Comparison of ENCODE assay signal across 20 cellular contexts in the genomic region with DNA sequence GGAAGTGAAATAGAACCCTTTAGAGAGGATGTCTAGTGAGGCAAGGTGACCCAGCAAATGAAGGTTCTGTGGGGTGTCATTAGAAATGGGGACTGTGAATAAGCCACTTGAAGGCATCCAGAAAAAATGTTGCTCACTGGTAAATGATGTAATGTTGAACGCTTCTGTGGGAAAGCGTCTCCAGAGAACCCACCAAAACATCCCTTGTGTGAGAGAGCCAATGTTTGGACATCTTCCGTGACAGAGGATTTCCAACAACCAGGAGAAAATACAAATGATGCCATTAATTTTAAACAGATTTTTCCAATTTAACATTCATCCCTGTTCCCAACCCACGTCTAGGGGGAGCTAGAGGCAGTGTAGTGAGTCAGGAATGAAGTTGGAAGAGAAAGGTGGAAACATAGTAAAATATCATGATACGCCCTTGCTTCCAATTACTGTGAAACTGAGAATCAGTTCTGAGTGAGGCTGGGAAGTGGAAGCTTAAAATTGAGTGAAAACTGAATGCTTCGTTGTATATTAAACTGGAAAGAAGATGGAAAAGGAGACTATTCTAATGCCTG.
DNase-seq lines count a peak whose midpoint lies in the region; ATAC-seq and TF ChIP-seq lines count a peak whose summit lies in the region.
"Had no signal": no experiment of that assay in that cellular context is flagged by ENCODE, and none has a peak within 500 bp of the region (broad histone marks: within the 10 kb centered on the region; RNA-seq: fewer than 3 reads in every experiment).

No MANE protein-coding gene starts in this region.

- no peaks in the 10 kb centered on the region; the same call in 1 of the 2 replicates for H3K27me3 ChIP-seq in SK-N-SH (ENCODE audit: insufficient read depth)
- H3K27me3 ChIP-seq: sigmoid colon, SJSA1 had no signal

- TF ChIP-seq CTCF in SK-N-SH (IDR thresholded peaks at IDR 0.05) (peak; percentile 24; the same call in 1 of the 2 replicates), NB4 (IDR thresholded peaks at IDR 0.05; ENCODE audit: low read depth, low read length) (peak; percentile 32), type B pancreatic cell (conservative IDR thresholded peaks at IDR 0.05) (peak; percentile 36), lower leg skin (IDR thresholded peaks at IDR 0.05) (no peak)

- no peaks in the 10 kb centered on the region for H3K79me2 ChIP-seq in SK-N-SH (ENCODE audit: insufficient read depth)

- ATAC-seq in SK-N-SH treated with all-trans-retinoic acid at 6 μM for 48 hours, result no peak
- ATAC-seq: activated T-cell treated with anti-CD3 and anti-CD28 coated beads, Interleukin-2, amount 50 U/mL, for 4 hours had no signal

- CTCF ChIA-PET in SK-N-SH (lab: Yijun Ruan, JAX), result no interaction called here

- TF ChIP-seq RAD21 in SK-N-SH (IDR thresholded peaks at IDR 0.05; ENCODE audit: low read length), result no peak

- TF ChIP-seq POLR2A in NB4 (IDR thresholded peaks at IDR 0.05; ENCODE audit: extremely low read depth, insufficient read length) (no peak), lower leg skin (IDR thresholded peaks at IDR 0.05) (no peak)

- H3K9me3 Mint-ChIP-seq in type B pancreatic cell, result no peaks in the 10 kb centered on the region
- peaks cover 7% of the 10 kb centered on the region for H3K9me3 Mint-ChIP-seq in activated T-helper 2 cell treated with anti-CD3 and anti-CD28 coated beads, Interferon-gamma antibody, Interleukin-2, Interleukin-4, amounts not matched to agents 10 μg/mL and 5 μg/mL and 100 μg/mL, durations not matched to agents 14 hours and 24 hours and 36 hours

- no peaks in the 10 kb centered on the region for H3K9me2 ChIP-seq in SK-N-SH

- no peak overlapping the region for H3K4me3 ChIP-seq in SK-N-SH (ENCODE audit: low read depth in 2 of 2, low read length in 1 of 2)
- H3K4me3 ChIP-seq in NB4 (ENCODE audit: low read depth, low read length), result no peak overlapping the region
- H3K4me3 ChIP-seq in lower leg skin (ENCODE audit: low read depth, poor library complexity, severe bottlenecking), result no peak overlapping the region
- H3K4me3 ChIP-seq: sigmoid colon, SJSA1 had no signal

- no peaks in the 10 kb centered on the region for H3K36me3 ChIP-seq in SK-N-SH (replicated peaks in 1 of 2; ENCODE audit: control insufficient read depth in 1 of 2, insufficient read depth in 2 of 2, low read length in 1 of 2)
- H3K36me3 ChIP-seq: sigmoid colon, SJSA1 had no signal

- H3K27ac ChIP-seq in SK-N-SH (ENCODE audit: low read depth in 2 of 2, low read length in 1 of 2), result no peak overlapping the region
- H3K27ac ChIP-seq: sigmoid colon, SJSA1 had no signal

- peaks cover 18% of the 10 kb centered on the region for H3K27me3 Mint-ChIP-seq in type B pancreatic cell
- H3K27me3 Mint-ChIP-seq in activated T-helper 2 cell treated with anti-CD3 and anti-CD28 coated beads, Interferon-gamma antibody, Interleukin-2, Interleukin-4, amounts not matched to agents 10 μg/mL and 5 μg/mL and 100 μg/mL, durations not matched to agents 14 hours and 24 hours and 36 hours (ENCODE audit: low read depth), result no peaks in the 10 kb centered on the region
- H3K27me3 Mint-ChIP-seq: activated CD4-positive, alpha-beta memory T cell treated with anti-CD3 and anti-CD28 coated beads for 36 hours; activated naive CD8-positive, alpha-beta T cell treated with anti-CD3 and anti-CD28 coated beads, Interleukin-2, amount 10 ng/mL, durations not matched to agents 7 days and 5 days had no signal

- H2AFZ ChIP-seq in SK-N-SH (ENCODE audit: low read depth), result no peak overlapping the region

- no peak overlapping the region for H3K4me3 Mint-ChIP-seq in type B pancreatic cell
- H3K4me3 Mint-ChIP-seq in activated T-helper 2 cell treated with anti-CD3 and anti-CD28 coated beads, Interferon-gamma antibody, Interleukin-2, Interleukin-4, amounts not matched to agents 10 μg/mL and 5 μg/mL and 100 μg/mL, durations not matched to agents 14 hours and 24 hours and 36 hours (ENCODE audit: low read depth), result no peak overlapping the region
- H3K4me3 Mint-ChIP-seq: activated CD4-positive, alpha-beta memory T cell treated with anti-CD3 and anti-CD28 coated beads for 36 hours; activated naive CD8-positive, alpha-beta T cell treated with anti-CD3 and anti-CD28 coated beads, Interleukin-2, amount 10 ng/mL, durations not matched to agents 7 days and 5 days; activated T-cell treated with anti-CD3 and anti-CD28 coated beads, Interleukin-2, amount 50 U/mL, for 4 hours; immature natural killer cell had no signal

- H3K4me2 ChIP-seq in SK-N-SH, result no peak overlapping the region

- no peak for TF ChIP-seq EP300 in SK-N-SH (IDR thresholded peaks at IDR 0.05; ENCODE audit: borderline replicate concordance in 1 of 2, low read depth in 1 of 2, low read length in 1 of 2)

- POLR2A ChIA-PET in SK-N-SH (lab: Yijun Ruan, JAX), result no interaction called here

- no peaks in the 10 kb centered on the region for H3K9me3 ChIP-seq in SK-N-SH
- H3K9me3 ChIP-seq: sigmoid colon, SJSA1 had no signal

- no peaks in the 10 kb centered on the region for H3K4me1 ChIP-seq in SK-N-SH (ENCODE audit: control insufficient read depth in 1 of 2, insufficient read depth in 2 of 2, low read depth in 1 of 2, low read length in 1 of 2)

- no peaks in the 10 kb centered on the region for H4K20me1 ChIP-seq in SK-N-SH (ENCODE audit: insufficient read depth)

- H3K36me3 Mint-ChIP-seq in type B pancreatic cell, result no peaks in the 10 kb centered on the region
- no peaks in the 10 kb centered on the region for H3K36me3 Mint-ChIP-seq in activated T-helper 2 cell treated with anti-CD3 and anti-CD28 coated beads, Interferon-gamma antibody, Interleukin-2, Interleukin-4, amounts not matched to agents 10 μg/mL and 5 μg/mL and 100 μg/mL, durations not matched to agents 14 hours and 24 hours and 36 hours (ENCODE audit: low read depth)
- H3K36me3 Mint-ChIP-seq: activated CD4-positive, alpha-beta memory T cell treated with anti-CD3 and anti-CD28 coated beads for 36 hours; activated naive CD8-positive, alpha-beta T cell treated with anti-CD3 and anti-CD28 coated beads, Interleukin-2, amount 10 ng/mL, durations not matched to agents 7 days and 5 days had no signal

- 6% methylated on average over 6 of the region's 6 CpGs for WGBS in SK-N-SH (ENCODE audit: low lambda C conversion rate)
- WGBS in lower leg skin, 2 donors, result 65 to 75% methylated on average over 6 of the region's 6 CpGs

- no peaks in the 10 kb centered on the region for H3F3A ChIP-seq in SK-N-SH (replicated peaks; ENCODE audit: insufficient read depth)

- no peak overlapping the region for H3K27ac Mint-ChIP-seq in type B pancreatic cell
- no peak overlapping the region for H3K27ac Mint-ChIP-seq in activated T-helper 2 cell treated with anti-CD3 and anti-CD28 coated beads, Interferon-gamma antibody, Interleukin-2, Interleukin-4, amounts not matched to agents 10 μg/mL and 5 μg/mL and 100 μg/mL, durations not matched to agents 14 hours and 24 hours and 36 hours
- H3K27ac Mint-ChIP-seq: activated CD4-positive, alpha-beta memory T cell treated with anti-CD3 and anti-CD28 coated beads for 36 hours; activated naive CD8-positive, alpha-beta T cell treated with anti-CD3 and anti-CD28 coated beads, Interleukin-2, amount 10 ng/mL, durations not matched to agents 7 days and 5 days; immature natural killer cell had no signal

- intact Hi-C loops in activated T-helper 2 cell treated with anti-CD3 and anti-CD28 coated beads, Interferon-gamma antibody, Interleukin-2, Interleukin-4, amounts not matched to agents 10 μg/mL and 5 μg/mL and 100 μg/mL, durations not matched to agents 14 hours and 24 hours and 36 hours (cut with micrococcal nuclease), result no loop called here
- intact Hi-C loops in lower leg skin (cut with DNase I; ENCODE audit: low total_unique reads), result no loop called here

- no peak for DNase-seq in SK-N-SH
- DNase-seq in NB4 (ENCODE audit: low read depth), result no peak
- DNase-seq in fibroblast of gingiva (ENCODE audit: low read depth), result peak; percentile 26
- no peak for DNase-seq in type B pancreatic cell (ENCODE audit: extremely low spot score, unreplicated experiment)
- DNase-seq in activated T-helper 2 cell treated with anti-CD3 and anti-CD28 coated beads, Interferon-gamma antibody, Interleukin-2, Interleukin-4, amounts not matched to agents 10 μg/mL and 5 μg/mL and 100 μg/mL, durations not matched to agents 14 hours and 24 hours and 36 hours (ENCODE audit: low spot score), result no peak
- DNase-seq in UCSD-AML1 (lab: John Stamatoyannopoulos, UW; ENCODE audit: unreplicated experiment), result no peak
- no peak for DNase-seq in lower leg skin (ENCODE audit: low spot score in 2 of 2)
- DNase-seq: ACHN; activated CD4-positive, alpha-beta memory T cell treated with anti-CD3 and anti-CD28 coated beads for 36 hours; activated naive CD8-positive, alpha-beta T cell treated with anti-CD3 and anti-CD28 coated beads, Interleukin-2, amount 10 ng/mL, durations not matched to agents 7 days and 5 days; activated T-cell treated with anti-CD3 and anti-CD28 coated beads, Interleukin-2, amount 50 U/mL, for 4 hours; caudate nucleus; effector CD8-positive, alpha-beta T cell; immature natural killer cell; KG1; NCI-H1436 treated with DMSO at 0.1 percent for 48 hours; sigmoid colon; stimulated activated CD4-positive, alpha-beta T cell treated with anti-CD3 and anti-CD28 coated beads, Interleukin-2, amount 100 ng/mL, for 48 hours had no signal

- H3K9ac ChIP-seq in SK-N-SH, result no peak overlapping the region

- H3K4me1 Mint-ChIP-seq in type B pancreatic cell (ENCODE audit: unreplicated experiment), result no peaks in the 10 kb centered on the region
- no peaks in the 10 kb centered on the region for H3K4me1 Mint-ChIP-seq in activated T-helper 2 cell treated with anti-CD3 and anti-CD28 coated beads, Interferon-gamma antibody, Interleukin-2, Interleukin-4, amounts not matched to agents 10 μg/mL and 5 μg/mL and 100 μg/mL, durations not matched to agents 14 hours and 24 hours and 36 hours (ENCODE audit: low read depth)
- H3K4me1 Mint-ChIP-seq: activated naive CD8-positive, alpha-beta T cell treated with anti-CD3 and anti-CD28 coated beads, Interleukin-2, amount 10 ng/mL, durations not matched to agents 7 days and 5 days; immature natural killer cell had no signal

TF ChIP-seq in SK-N-SH, 30 proteins besides CTCF, POLR2A, EP300 and RAD21 (continues in another document):
- TF ChIP-seq CHD2 (IDR thresholded peaks at IDR 0.05; ENCODE audit: low read length, partially characterized antibody), result no peak
- TF ChIP-seq MXI1 (IDR thresholded peaks at IDR 0.05; ENCODE audit: low read depth, low read length), result no peak
- TF ChIP-seq TEAD4 (IDR thresholded peaks at IDR 0.05; ENCODE audit: borderline replicate concordance, insufficient read depth), result no peak
- no peak for TF ChIP-seq RCOR1 (IDR thresholded peaks at IDR 0.05; ENCODE audit: low read length)
- TF ChIP-seq TCF12 (IDR thresholded peaks at IDR 0.05), result no peak

TF ChIP-seq in SK-N-SH treated with all-trans-retinoic acid at 6 μM for 48 hours, 23 proteins besides CTCF, POLR2A, EP300 and RAD21 (continues in another document):
- TF ChIP-seq TOX (CRISPR knock-in tag; IDR thresholded peaks at IDR 0.05; ENCODE audit: borderline replicate concordance) (no peak), SNAI2 (CRISPR knock-in tag; IDR thresholded peaks at IDR 0.05) (no peak)

Comparison
In these comparisons a context has a peak if more than half of its experiments do, and no peak if none do; other contexts are left out.
1. CTCF ChIP-seq: peak in SK-N-SH (single experiment), NB4 (single experiment) and type B pancreatic cell (single experiment); none in lower leg skin (0 of 3).